In the genomic region with DNA sequence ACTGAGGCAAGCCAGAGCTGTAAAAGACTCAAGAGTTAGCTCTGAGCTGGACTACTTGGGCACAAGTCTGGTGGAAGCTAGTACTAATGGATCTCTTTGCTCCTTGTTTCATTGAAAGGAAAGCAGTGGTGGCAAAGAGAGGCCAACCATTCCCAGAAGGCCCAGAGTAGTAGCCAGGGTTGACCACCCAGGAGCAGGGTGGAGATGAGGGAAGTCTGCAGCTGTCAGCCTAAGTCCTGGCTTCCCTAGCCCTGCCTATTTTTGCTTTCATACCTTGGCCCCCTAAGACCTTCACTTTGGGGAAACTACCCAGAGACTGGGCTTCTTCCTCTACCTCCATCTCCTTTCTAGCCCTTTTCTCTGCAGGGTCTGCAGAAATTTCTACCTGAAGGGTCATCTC, we compare ENCODE assay signal across 1 cellular context.
TF ChIP-seq lines count a peak whose summit lies in the region.

No MANE protein-coding gene starts in this region.

TF ChIP-seq in H1, 55 proteins besides CTCF, POLR2A, EP300 and RAD21 (continued from another document):
- TF ChIP-seq, protein P1, sequence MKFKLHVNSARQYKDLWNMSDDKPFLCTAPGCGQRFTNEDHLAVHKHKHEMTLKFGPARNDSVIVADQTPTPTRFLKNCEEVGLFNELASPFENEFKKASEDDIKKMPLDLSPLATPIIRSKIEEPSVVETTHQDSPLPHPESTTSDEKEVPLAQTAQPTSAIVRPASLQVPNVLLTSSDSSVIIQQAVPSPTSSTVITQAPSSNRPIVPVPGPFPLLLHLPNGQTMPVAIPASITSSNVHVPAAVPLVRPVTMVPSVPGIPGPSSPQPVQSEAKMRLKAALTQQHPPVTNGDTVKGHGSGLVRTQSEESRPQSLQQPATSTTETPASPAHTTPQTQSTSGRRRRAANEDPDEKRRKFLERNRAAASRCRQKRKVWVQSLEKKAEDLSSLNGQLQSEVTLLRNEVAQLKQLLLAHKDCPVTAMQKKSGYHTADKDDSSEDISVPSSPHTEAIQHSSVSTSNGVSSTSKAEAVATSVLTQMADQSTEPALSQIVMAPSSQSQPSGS (IDR thresholded peaks at IDR 0.05; ENCODE audit: low read length) = no peak
- TF ChIP-seq POLR2AphosphoS5 (IDR thresholded peaks at IDR 0.05; ENCODE audit: low read depth, low read length) = no peak
- TF ChIP-seq SP2 (IDR thresholded peaks at IDR 0.05; ENCODE audit: low read length) = no peak
- TF ChIP-seq CHD1 (IDR thresholded peaks at IDR 0.05; ENCODE audit: low read depth, low read length) = no peak
- no peak for TF ChIP-seq CBX8 (IDR thresholded peaks at IDR 0.05; ENCODE audit: borderline replicate concordance, low read depth, low read length)
- TF ChIP-seq, protein P2, sequence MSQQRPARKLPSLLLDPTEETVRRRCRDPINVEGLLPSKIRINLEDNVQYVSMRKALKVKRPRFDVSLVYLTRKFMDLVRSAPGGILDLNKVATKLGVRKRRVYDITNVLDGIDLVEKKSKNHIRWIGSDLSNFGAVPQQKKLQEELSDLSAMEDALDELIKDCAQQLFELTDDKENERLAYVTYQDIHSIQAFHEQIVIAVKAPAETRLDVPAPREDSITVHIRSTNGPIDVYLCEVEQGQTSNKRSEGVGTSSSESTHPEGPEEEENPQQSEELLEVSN (IDR thresholded peaks at IDR 0.05) = no peak
- TF ChIP-seq JUND (IDR thresholded peaks at IDR 0.05; ENCODE audit: low read length) = no peak
- no peak for TF ChIP-seq BACH1 (IDR thresholded peaks at IDR 0.05; ENCODE audit: low read length)
- no peak for TF ChIP-seq RXRA (IDR thresholded peaks at IDR 0.05; ENCODE audit: insufficient read depth, low read depth, low read length)
- TF ChIP-seq EZH2 (IDR thresholded peaks at IDR 0.05; ENCODE audit: low read depth, low read length, severe bottlenecking) = no peak
- TF ChIP-seq POU5F1 (IDR thresholded peaks at IDR 0.05; ENCODE audit: low read depth, low read length) = no peak
- TF ChIP-seq FOSL1 (IDR thresholded peaks at IDR 0.05; ENCODE audit: insufficient read depth, low read depth, low read length) = no peak
- TF ChIP-seq JUN (IDR thresholded peaks at IDR 0.05; ENCODE audit: low read depth, low read length) = no peak
- TF ChIP-seq, protein P3, sequence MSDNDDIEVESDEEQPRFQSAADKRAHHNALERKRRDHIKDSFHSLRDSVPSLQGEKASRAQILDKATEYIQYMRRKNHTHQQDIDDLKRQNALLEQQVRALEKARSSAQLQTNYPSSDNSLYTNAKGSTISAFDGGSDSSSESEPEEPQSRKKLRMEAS (IDR thresholded peaks at IDR 0.05) = no peak
